Comparison of ENCODE assay signal across 26 cellular contexts in the genomic region with DNA sequence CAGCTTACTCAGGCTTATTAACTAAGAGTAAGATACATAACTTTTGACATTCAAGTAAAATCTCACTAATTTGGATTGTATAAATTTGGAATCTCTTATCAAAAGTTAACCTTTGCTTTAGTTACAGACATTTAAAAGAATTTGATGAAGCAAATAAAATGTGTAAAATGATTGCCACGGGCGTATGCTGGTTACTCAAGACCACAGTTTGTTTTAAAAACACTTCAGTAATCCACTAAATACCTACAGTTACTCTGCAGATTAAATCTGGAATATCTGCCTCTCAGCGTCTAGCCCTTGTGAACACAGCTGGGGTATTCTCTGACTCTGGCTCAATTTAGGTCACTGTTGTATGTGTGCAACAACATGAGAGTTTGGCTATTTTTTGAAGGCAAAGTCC.
A peak's percentile ranks its signal among the peaks of the same experiment; 100 is the strongest.
DNase-seq lines count a peak whose midpoint lies in the region; ATAC-seq, FAIRE-seq and TF ChIP-seq lines count a peak whose summit lies in the region.
"Had no signal": no experiment of that assay in that cellular context is flagged by ENCODE, and none has a peak within 500 bp of the region (broad histone marks: within the 10 kb centered on the region; RNA-seq: fewer than 3 reads in every experiment).

No MANE protein-coding gene starts in this region.

- no peaks in the 10 kb centered on the region for H3K36me3 ChIP-seq in GM23338 (ENCODE audit: insufficient read depth)
- H3K36me3 ChIP-seq in trophoblast cell (ENCODE audit: control insufficient read depth in 1 of 2, insufficient read depth in 2 of 2, low read length in 2 of 2), result no peaks in the 10 kb centered on the region
- H3K36me3 ChIP-seq: BLaER1 treated with 17β-estradiol and CSF1 and Interleukin-3, amounts not matched to agents 10 nM and 100 nM had no signal

- no peak overlapping the region for H2BK12ac ChIP-seq in trophoblast cell (ENCODE audit: low read length)

- H3K79me1 ChIP-seq in trophoblast cell (ENCODE audit: low read length), result no peaks in the 10 kb centered on the region

- no peak overlapping the region for H3K14ac ChIP-seq in trophoblast cell (ENCODE audit: low read length)

- H3K4me3 Mint-ChIP-seq in GM23338 (no peak overlapping the region), glutamatergic neuron (ENCODE audit: unreplicated experiment) (no peak overlapping the region)
- H3K4me3 Mint-ChIP-seq in stimulated activated effector memory CD8-positive, alpha-beta T cell treated with anti-CD3 and anti-CD28 coated beads, Interleukin-12 subunit alpha, Interleukin-12 subunit beta, amount 100 ng/mL, for 72 hours, result no peak overlapping the region
- H3K4me3 Mint-ChIP-seq: B cell; CD4-positive, alpha-beta T cell; CD8-positive, alpha-beta T cell had no signal

- H2BK120ac ChIP-seq in trophoblast cell (ENCODE audit: insufficient read depth, low read length, poor library complexity), result no peak overlapping the region

- H4K91ac ChIP-seq in trophoblast cell (ENCODE audit: low read depth, low read length), result no peak overlapping the region

- no peak overlapping the region for H2BK5ac ChIP-seq in trophoblast cell (ENCODE audit: low read depth, low read length, poor library complexity)

- no peak overlapping the region for H3K18ac ChIP-seq in trophoblast cell (ENCODE audit: low read length)

- H3K23ac ChIP-seq in trophoblast cell (ENCODE audit: low read length), result no peak overlapping the region

- FAIRE-seq in D721Med (lab: Jason Lieb, UNC), result peak; percentile 53
- FAIRE-seq: A549, GM12878, GM12892, GM18507 had no signal

- H3K27ac Mint-ChIP-seq in GM23338 (peak overlapping the region; percentile 2; the same call in 1 of the 2 replicates), glutamatergic neuron (ENCODE audit: unreplicated experiment) (no peak overlapping the region)
- H3K27ac Mint-ChIP-seq in stimulated activated effector memory CD8-positive, alpha-beta T cell treated with anti-CD3 and anti-CD28 coated beads, Interleukin-12 subunit alpha, Interleukin-12 subunit beta, amount 100 ng/mL, for 72 hours, result no peak overlapping the region
- H3K27ac Mint-ChIP-seq: B cell; CD4-positive, alpha-beta T cell; CD8-positive, alpha-beta T cell had no signal

- H3K79me2 ChIP-seq in GM23338 (replicated peaks; ENCODE audit: insufficient read depth), result no peaks in the 10 kb centered on the region
- no peaks in the 10 kb centered on the region for H3K79me2 ChIP-seq in trophoblast cell (ENCODE audit: control insufficient read depth, insufficient read depth, low read length, poor library complexity)

- no peaks in the 10 kb centered on the region for H3F3A ChIP-seq in GM23338 (replicated peaks; ENCODE audit: low read depth)

- no peak overlapping the region for H4K12ac ChIP-seq in trophoblast cell (ENCODE audit: low read depth, low read length)

- H2AK5ac ChIP-seq in trophoblast cell (ENCODE audit: low read length), result no peak overlapping the region

- H3K27me3 Mint-ChIP-seq in GM23338 (ENCODE audit: insufficient read depth, low read depth, poor library complexity) (no peaks in the 10 kb centered on the region), glutamatergic neuron (ENCODE audit: unreplicated experiment) (no peaks in the 10 kb centered on the region)
- H3K27me3 Mint-ChIP-seq: B cell; CD4-positive, alpha-beta T cell had no signal

- H4K20me1 ChIP-seq in GM23338 (replicated peaks; ENCODE audit: insufficient read depth), result no peaks in the 10 kb centered on the region
- H4K20me1 ChIP-seq: BLaER1 treated with 17β-estradiol and CSF1 and Interleukin-3, amounts not matched to agents 10 nM and 100 nM had no signal

- no peaks in the 10 kb centered on the region for H3K9me3 ChIP-seq in trophoblast cell (ENCODE audit: insufficient read depth, low read depth, low read length)
- H3K9me3 ChIP-seq: A549; BLaER1 treated with 17β-estradiol and CSF1 and Interleukin-3, amounts not matched to agents 10 nM and 100 nM; Caco-2 had no signal

- H3K4me1 ChIP-seq in GM23338 (ENCODE audit: insufficient read depth), result no peaks in the 10 kb centered on the region
- H3K4me1 ChIP-seq in trophoblast cell (ENCODE audit: control insufficient read depth in 1 of 2, insufficient read depth in 2 of 2, low read length in 2 of 2), result no peaks in the 10 kb centered on the region
- H3K4me1 ChIP-seq: A549; BLaER1 treated with 17β-estradiol and CSF1 and Interleukin-3, amounts not matched to agents 10 nM and 100 nM had no signal

- no peak overlapping the region for H4K8ac ChIP-seq in trophoblast cell (ENCODE audit: low read depth, low read length)

- H3K4me3 ChIP-seq in GM23338, result no peak overlapping the region
- no peak overlapping the region for H3K4me3 ChIP-seq in trophoblast cell (ENCODE audit: low read depth, low read length)
- H3K4me3 ChIP-seq: A549; BLaER1 treated with 17β-estradiol and CSF1 and Interleukin-3, amounts not matched to agents 10 nM and 100 nM; GM12878 had no signal

- H3K4ac ChIP-seq in trophoblast cell (ENCODE audit: low read depth, low read length), result no peak overlapping the region

- no peaks in the 10 kb centered on the region; the same call in 1 of the 2 replicates for H3K9me2 ChIP-seq in GM23338 (ENCODE audit: insufficient read depth)

- H3K4me2 ChIP-seq in GM23338 (no peak overlapping the region), trophoblast cell (ENCODE audit: low read length) (no peak overlapping the region)
- H3K4me2 ChIP-seq: A549; BLaER1 treated with 17β-estradiol and CSF1 and Interleukin-3, amounts not matched to agents 10 nM and 100 nM had no signal

- DNase-seq in D721Med (ENCODE audit: insufficient read length, low spot score) (no peak), GM23338 (ENCODE audit: low spot score) (no peak), trophoblast cell (peak; percentile 69 to 89), glutamatergic neuron (no peak)
- no peak for DNase-seq in stimulated activated effector memory CD8-positive, alpha-beta T cell treated with anti-CD3 and anti-CD28 coated beads, Interleukin-12 subunit alpha, Interleukin-12 subunit beta, amount 100 ng/mL, for 72 hours (ENCODE audit: low spot score in 2 of 2)
- DNase-seq: AML-193; Caco-2; Calu3; CD4-positive, alpha-beta T cell; CD8-positive, alpha-beta T cell; DMS 273 treated with DMSO at 0.1 percent for 48 hours; DMS153; DMS53; DMS79; DND-41; EL; GDM1 had no signal

- H3K9ac ChIP-seq in trophoblast cell (ENCODE audit: low read length), result no peak overlapping the region
- H3K9ac ChIP-seq: BLaER1 treated with 17β-estradiol and CSF1 and Interleukin-3, amounts not matched to agents 10 nM and 100 nM had no signal

- no peaks in the 10 kb centered on the region for H3K36me3 Mint-ChIP-seq in GM23338 (ENCODE audit: low read depth)
- H3K36me3 Mint-ChIP-seq in glutamatergic neuron (ENCODE audit: unreplicated experiment), result no peaks in the 10 kb centered on the region
- H3K36me3 Mint-ChIP-seq in stimulated activated effector memory CD8-positive, alpha-beta T cell treated with anti-CD3 and anti-CD28 coated beads, Interleukin-12 subunit alpha, Interleukin-12 subunit beta, amount 100 ng/mL, for 72 hours, result no peaks in the 10 kb centered on the region
- H3K36me3 Mint-ChIP-seq: CD8-positive, alpha-beta T cell had no signal

- TF ChIP-seq CTCF in D721Med (IDR thresholded peaks at IDR 0.05; ENCODE audit: insufficient read depth, missing control alignments) (no peak), GM23338 (conservative IDR thresholded peaks at IDR 0.05; ENCODE audit: low read depth in 2 of 2) (no peak), glutamatergic neuron (IDR thresholded peaks at IDR 0.05; ENCODE audit: partially characterized antibody, unreplicated experiment) (no peak)

- ATAC-seq in GM23338, result no peak
- ATAC-seq in stimulated activated effector memory CD8-positive, alpha-beta T cell treated with anti-CD3 and anti-CD28 coated beads, Interleukin-12 subunit alpha, Interleukin-12 subunit beta, amount 100 ng/mL, for 72 hours, result no peak
- no peak for ATAC-seq in GM18907 (IDR thresholded peaks at IDR 0.05; ENCODE audit: unreplicated experiment)
- ATAC-seq: A549; CD8-positive, alpha-beta T cell; GM12878 had no signal

- H3K27me3 ChIP-seq in GM23338 (ENCODE audit: insufficient read depth) (no peaks in the 10 kb centered on the region), trophoblast cell (ENCODE audit: insufficient read depth, low read length) (no peaks in the 10 kb centered on the region)
- H3K27me3 ChIP-seq: BLaER1 treated with 17β-estradiol and CSF1 and Interleukin-3, amounts not matched to agents 10 nM and 100 nM had no signal

- WGBS in trophoblast cell (ENCODE audit: extremely low coverage, insufficient coverage, insufficient read length), result no CpG with 5 or more reads among the region's 3 CpGs

- H3K9me3 Mint-ChIP-seq in GM23338 (no peaks in the 10 kb centered on the region), glutamatergic neuron (ENCODE audit: unreplicated experiment) (no peaks in the 10 kb centered on the region)
- H3K9me3 Mint-ChIP-seq in stimulated activated effector memory CD8-positive, alpha-beta T cell treated with anti-CD3 and anti-CD28 coated beads, Interleukin-12 subunit alpha, Interleukin-12 subunit beta, amount 100 ng/mL, for 72 hours, result peaks cover 2% of the 10 kb centered on the region
- H3K9me3 Mint-ChIP-seq: CD4-positive, alpha-beta T cell; CD8-positive, alpha-beta T cell had no signal

- H2AFZ ChIP-seq in GM23338, result no peak overlapping the region
- no peak overlapping the region for H2AFZ ChIP-seq in trophoblast cell (ENCODE audit: insufficient read depth, low read length, poor library complexity)

- H3K27ac ChIP-seq in GM23338 (ENCODE audit: low read depth), result no peak overlapping the region
- no peak overlapping the region for H3K27ac ChIP-seq in trophoblast cell (ENCODE audit: low read depth, low read length)
- H3K27ac ChIP-seq: 22Rv1; A549; BLaER1 treated with 17β-estradiol and CSF1 and Interleukin-3, amounts not matched to agents 10 nM and 100 nM; C4-2B had no signal

- no peaks in the 10 kb centered on the region for H3K4me1 Mint-ChIP-seq in GM23338
- H3K4me1 Mint-ChIP-seq in glutamatergic neuron (ENCODE audit: low read depth, unreplicated experiment), result no peaks in the 10 kb centered on the region
- H3K4me1 Mint-ChIP-seq in stimulated activated effector memory CD8-positive, alpha-beta T cell treated with anti-CD3 and anti-CD28 coated beads, Interleukin-12 subunit alpha, Interleukin-12 subunit beta, amount 100 ng/mL, for 72 hours, result no peaks in the 10 kb centered on the region
- H3K4me1 Mint-ChIP-seq: B cell had no signal

TF ChIP-seq in GM23338, 12 proteins besides CTCF, POLR2A, EP300 and RAD21:
- no peak for TF ChIP-seq EZH2 (IDR thresholded peaks at IDR 0.05; ENCODE audit: low read depth, unreplicated experiment)

Comparison
In these comparisons a context has a peak if more than half of its experiments do, and no peak if none do; other contexts are left out.
1. DNase-seq: peak in trophoblast cell (2 of 2); none in D721Med (single experiment), GM23338 (single experiment), glutamatergic neuron (single experiment) and stimulated activated effector memory CD8-positive, alpha-beta T cell treated with anti-CD3 and anti-CD28 coated beads, Interleukin-12 subunit alpha, Interleukin-12 subunit beta, amount 100 ng/mL, for 72 hours (0 of 2).